Comparison of ENCODE assay signal across 1 cellular context in the genomic region with DNA sequence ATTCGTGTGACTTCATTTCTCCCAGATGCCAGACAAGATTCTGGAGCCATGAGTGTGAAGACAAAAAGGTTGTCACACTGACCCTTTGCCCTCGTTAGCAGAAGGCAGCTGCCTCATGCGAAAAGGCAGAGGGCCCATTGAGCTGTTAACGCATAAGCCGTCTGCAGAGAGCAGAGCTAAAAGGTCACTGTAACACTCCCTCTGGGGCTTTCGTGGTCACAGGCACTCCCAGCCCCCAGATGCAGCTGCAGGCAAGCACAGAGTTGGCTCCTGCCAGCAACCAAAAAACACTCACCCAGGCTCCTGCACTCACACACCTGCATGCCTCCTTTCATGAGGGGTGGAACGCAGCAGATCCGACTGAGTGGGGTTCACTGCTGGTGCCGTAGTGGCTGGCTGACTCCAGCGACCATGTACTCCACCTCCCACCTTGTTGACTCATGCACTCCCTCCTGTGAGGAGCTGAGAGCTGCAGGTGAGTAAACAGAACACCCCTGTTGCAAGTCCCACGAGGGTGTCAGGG.
TF ChIP-seq lines count a peak whose summit lies in the region.

No MANE protein-coding gene starts in this region.

TF ChIP-seq in HepG2, 621 proteins besides CTCF, POLR2A, EP300 and RAD21 (continued from another document and continues in another):
- TF ChIP-seq, protein P1, sequence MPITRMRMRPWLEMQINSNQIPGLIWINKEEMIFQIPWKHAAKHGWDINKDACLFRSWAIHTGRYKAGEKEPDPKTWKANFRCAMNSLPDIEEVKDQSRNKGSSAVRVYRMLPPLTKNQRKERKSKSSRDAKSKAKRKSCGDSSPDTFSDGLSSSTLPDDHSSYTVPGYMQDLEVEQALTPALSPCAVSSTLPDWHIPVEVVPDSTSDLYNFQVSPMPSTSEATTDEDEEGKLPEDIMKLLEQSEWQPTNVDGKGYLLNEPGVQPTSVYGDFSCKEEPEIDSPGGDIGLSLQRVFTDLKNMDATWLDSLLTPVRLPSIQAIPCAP (CRISPR knock-in tag; IDR thresholded peaks at IDR 0.05; ENCODE audit: low read depth): no peak
- TF ChIP-seq TARDBP (CRISPR knock-in tag; IDR thresholded peaks at IDR 0.05): no peak
- no peak for TF ChIP-seq MXD4 (CRISPR knock-in tag; IDR thresholded peaks at IDR 0.05)
- peak; percentile 12; the same call in 1 of the 2 replicates for TF ChIP-seq CBX5 (CRISPR knock-in tag; IDR thresholded peaks at IDR 0.05; ENCODE audit: borderline replicate concordance)
- no peak for TF ChIP-seq ZNF572 (CRISPR knock-in tag; IDR thresholded peaks at IDR 0.05)
- no peak for TF ChIP-seq GFI1 (CRISPR knock-in tag; IDR thresholded peaks at IDR 0.05; ENCODE audit: borderline replicate concordance)
- TF ChIP-seq NRL (CRISPR knock-in tag; IDR thresholded peaks at IDR 0.05; ENCODE audit: borderline replicate concordance): peak; percentile 67; the same call in 1 of the 2 replicates
- no peak for TF ChIP-seq MED8 (CRISPR knock-in tag; IDR thresholded peaks at IDR 0.05; ENCODE audit: insufficient replicate concordance)
- TF ChIP-seq ZNF782 (CRISPR knock-in tag; IDR thresholded peaks at IDR 0.05; ENCODE audit: borderline replicate concordance): no peak
- TF ChIP-seq, protein P2, sequence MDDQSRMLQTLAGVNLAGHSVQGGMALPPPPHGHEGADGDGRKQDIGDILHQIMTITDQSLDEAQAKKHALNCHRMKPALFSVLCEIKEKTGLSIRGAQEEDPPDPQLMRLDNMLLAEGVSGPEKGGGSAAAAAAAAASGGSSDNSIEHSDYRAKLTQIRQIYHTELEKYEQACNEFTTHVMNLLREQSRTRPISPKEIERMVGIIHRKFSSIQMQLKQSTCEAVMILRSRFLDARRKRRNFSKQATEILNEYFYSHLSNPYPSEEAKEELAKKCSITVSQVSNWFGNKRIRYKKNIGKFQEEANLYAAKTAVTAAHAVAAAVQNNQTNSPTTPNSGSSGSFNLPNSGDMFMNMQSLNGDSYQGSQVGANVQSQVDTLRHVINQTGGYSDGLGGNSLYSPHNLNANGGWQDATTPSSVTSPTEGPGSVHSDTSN (CRISPR knock-in tag; IDR thresholded peaks at IDR 0.05; ENCODE audit: borderline replicate concordance): no peak
- no peak for TF ChIP-seq ZNF557 (CRISPR knock-in tag; IDR thresholded peaks at IDR 0.05)
- no peak for TF ChIP-seq SPEN (CRISPR knock-in tag; IDR thresholded peaks at IDR 0.05; ENCODE audit: low read depth)
- TF ChIP-seq ZSCAN29 (CRISPR knock-in tag; conservative IDR thresholded peaks at IDR 0.05): 0 out of 2 replicates have a peak, but pooled peaks have one; percentile 30
- TF ChIP-seq NPAS2 (CRISPR knock-in tag; IDR thresholded peaks at IDR 0.05; ENCODE audit: borderline replicate concordance): no peak
- no peak for TF ChIP-seq ZNF556 (CRISPR knock-in tag; IDR thresholded peaks at IDR 0.05; ENCODE audit: borderline replicate concordance)
- TF ChIP-seq IKZF4 (CRISPR knock-in tag; IDR thresholded peaks at IDR 0.05; ENCODE audit: borderline replicate concordance, low read depth, not compliant biosample characterization): no peak
- TF ChIP-seq ZSCAN30 (CRISPR knock-in tag; IDR thresholded peaks at IDR 0.05): no peak
- TF ChIP-seq ZSCAN25 (CRISPR knock-in tag; IDR thresholded peaks at IDR 0.05): peak; percentile 90
- TF ChIP-seq TBX2 (CRISPR knock-in tag; IDR thresholded peaks at IDR 0.05; ENCODE audit: borderline replicate concordance): peak; percentile 57; the same call in 1 of the 2 replicates
- TF ChIP-seq FOXP1 (IDR thresholded peaks at IDR 0.05): no peak
- peak; percentile 60; the same call in 1 of the 2 replicates for TF ChIP-seq FOXP1 (CRISPR knock-in tag; IDR thresholded peaks at IDR 0.05)
- no peak for TF ChIP-seq ZNF567 (CRISPR knock-in tag; IDR thresholded peaks at IDR 0.05; ENCODE audit: borderline replicate concordance)
- 0 out of 2 replicates have a peak, but pooled peaks have one; percentile 19 for TF ChIP-seq HIVEP1 (CRISPR knock-in tag; IDR thresholded peaks at IDR 0.05)
- no peak for TF ChIP-seq MBD4 (IDR thresholded peaks at IDR 0.05; ENCODE audit: borderline replicate concordance, low read length)
- TF ChIP-seq JARID2 (CRISPR knock-in tag; IDR thresholded peaks at IDR 0.05; ENCODE audit: insufficient replicate concordance): no peak
- TF ChIP-seq, protein P3, sequence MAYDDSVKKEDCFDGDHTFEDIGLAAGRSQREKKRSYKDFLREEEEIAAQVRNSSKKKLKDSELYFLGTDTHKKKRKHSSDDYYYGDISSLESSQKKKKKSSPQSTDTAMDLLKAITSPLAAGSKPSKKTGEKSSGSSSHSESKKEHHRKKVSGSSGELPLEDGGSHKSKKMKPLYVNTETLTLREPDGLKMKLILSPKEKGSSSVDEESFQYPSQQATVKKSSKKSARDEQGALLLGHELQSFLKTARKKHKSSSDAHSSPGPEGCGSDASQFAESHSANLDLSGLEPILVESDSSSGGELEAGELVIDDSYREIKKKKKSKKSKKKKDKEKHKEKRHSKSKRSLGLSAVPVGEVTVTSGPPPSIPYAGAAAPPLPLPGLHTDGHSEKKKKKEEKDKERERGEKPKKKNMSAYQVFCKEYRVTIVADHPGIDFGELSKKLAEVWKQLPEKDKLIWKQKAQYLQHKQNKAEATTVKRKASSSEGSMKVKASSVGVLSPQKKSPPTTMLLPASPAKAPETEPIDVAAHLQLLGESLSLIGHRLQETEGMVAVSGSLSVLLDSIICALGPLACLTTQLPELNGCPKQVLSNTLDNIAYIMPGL (CRISPR knock-in tag; IDR thresholded peaks at IDR 0.05; ENCODE audit: borderline replicate concordance in 1 of 2, low read depth in 1 of 2): no peak
- no peak for TF ChIP-seq HDAC6 (IDR thresholded peaks at IDR 0.05; ENCODE audit: low read depth, low read length)
- no peak for TF ChIP-seq KLF12 (CRISPR knock-in tag; IDR thresholded peaks at IDR 0.05; ENCODE audit: borderline replicate concordance)
- no peak for TF ChIP-seq ZFYVE20 (CRISPR knock-in tag; IDR thresholded peaks at IDR 0.05; ENCODE audit: borderline replicate concordance, low read depth)
- TF ChIP-seq CBX1 (IDR thresholded peaks at IDR 0.05; ENCODE audit: low read depth): no peak
- TF ChIP-seq NBN (conservative IDR thresholded peaks at IDR 0.05): no peak
- TF ChIP-seq ZNF781 (CRISPR knock-in tag; IDR thresholded peaks at IDR 0.05; ENCODE audit: borderline replicate concordance, not compliant biosample characterization): no peak
- TF ChIP-seq SUZ12 (IDR thresholded peaks at IDR 0.05; ENCODE audit: low read depth, low read length): no peak
- no peak for TF ChIP-seq ZNF841 (CRISPR knock-in tag; IDR thresholded peaks at IDR 0.05; ENCODE audit: borderline replicate concordance)
- TF ChIP-seq, protein P4, sequence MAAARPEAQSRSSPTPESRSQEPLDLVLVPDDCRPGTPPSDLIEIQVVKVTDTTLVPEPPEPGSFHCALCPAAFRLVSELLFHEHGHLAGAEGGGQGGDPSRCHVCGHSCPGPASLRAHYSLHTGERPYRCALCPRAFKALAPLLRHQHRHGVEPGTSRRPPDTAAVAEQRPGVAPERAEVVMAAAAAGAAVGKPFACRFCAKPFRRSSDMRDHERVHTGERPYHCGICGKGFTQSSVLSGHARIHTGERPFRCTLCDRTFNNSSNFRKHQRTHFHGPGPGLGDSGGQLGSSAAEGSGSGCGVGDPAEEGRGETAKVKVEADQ (CRISPR knock-in tag; IDR thresholded peaks at IDR 0.05; ENCODE audit: borderline replicate concordance): no peak
- TF ChIP-seq KLF6 (CRISPR knock-in tag; IDR thresholded peaks at IDR 0.05): no peak
- TF ChIP-seq XBP1 (CRISPR knock-in tag; IDR thresholded peaks at IDR 0.05): no peak
- no peak for TF ChIP-seq ZMYM3 (CRISPR knock-in tag; IDR thresholded peaks at IDR 0.05)
- no peak for TF ChIP-seq HNRNPLL (IDR thresholded peaks at IDR 0.05; ENCODE audit: low read depth, low read length, poor library complexity, severe bottlenecking)
- no peak for TF ChIP-seq ZNF44 (CRISPR knock-in tag; IDR thresholded peaks at IDR 0.05)
- no peak for TF ChIP-seq WIZ (CRISPR knock-in tag; IDR thresholded peaks at IDR 0.05)
- TF ChIP-seq ZNF569 (CRISPR knock-in tag; IDR thresholded peaks at IDR 0.05; ENCODE audit: borderline replicate concordance): no peak
- no peak for TF ChIP-seq STAT5B (CRISPR knock-in tag; IDR thresholded peaks at IDR 0.05)
- no peak for TF ChIP-seq HNRNPUL1 (IDR thresholded peaks at IDR 0.05; ENCODE audit: low read depth, low read length)
- TF ChIP-seq, protein P5, sequence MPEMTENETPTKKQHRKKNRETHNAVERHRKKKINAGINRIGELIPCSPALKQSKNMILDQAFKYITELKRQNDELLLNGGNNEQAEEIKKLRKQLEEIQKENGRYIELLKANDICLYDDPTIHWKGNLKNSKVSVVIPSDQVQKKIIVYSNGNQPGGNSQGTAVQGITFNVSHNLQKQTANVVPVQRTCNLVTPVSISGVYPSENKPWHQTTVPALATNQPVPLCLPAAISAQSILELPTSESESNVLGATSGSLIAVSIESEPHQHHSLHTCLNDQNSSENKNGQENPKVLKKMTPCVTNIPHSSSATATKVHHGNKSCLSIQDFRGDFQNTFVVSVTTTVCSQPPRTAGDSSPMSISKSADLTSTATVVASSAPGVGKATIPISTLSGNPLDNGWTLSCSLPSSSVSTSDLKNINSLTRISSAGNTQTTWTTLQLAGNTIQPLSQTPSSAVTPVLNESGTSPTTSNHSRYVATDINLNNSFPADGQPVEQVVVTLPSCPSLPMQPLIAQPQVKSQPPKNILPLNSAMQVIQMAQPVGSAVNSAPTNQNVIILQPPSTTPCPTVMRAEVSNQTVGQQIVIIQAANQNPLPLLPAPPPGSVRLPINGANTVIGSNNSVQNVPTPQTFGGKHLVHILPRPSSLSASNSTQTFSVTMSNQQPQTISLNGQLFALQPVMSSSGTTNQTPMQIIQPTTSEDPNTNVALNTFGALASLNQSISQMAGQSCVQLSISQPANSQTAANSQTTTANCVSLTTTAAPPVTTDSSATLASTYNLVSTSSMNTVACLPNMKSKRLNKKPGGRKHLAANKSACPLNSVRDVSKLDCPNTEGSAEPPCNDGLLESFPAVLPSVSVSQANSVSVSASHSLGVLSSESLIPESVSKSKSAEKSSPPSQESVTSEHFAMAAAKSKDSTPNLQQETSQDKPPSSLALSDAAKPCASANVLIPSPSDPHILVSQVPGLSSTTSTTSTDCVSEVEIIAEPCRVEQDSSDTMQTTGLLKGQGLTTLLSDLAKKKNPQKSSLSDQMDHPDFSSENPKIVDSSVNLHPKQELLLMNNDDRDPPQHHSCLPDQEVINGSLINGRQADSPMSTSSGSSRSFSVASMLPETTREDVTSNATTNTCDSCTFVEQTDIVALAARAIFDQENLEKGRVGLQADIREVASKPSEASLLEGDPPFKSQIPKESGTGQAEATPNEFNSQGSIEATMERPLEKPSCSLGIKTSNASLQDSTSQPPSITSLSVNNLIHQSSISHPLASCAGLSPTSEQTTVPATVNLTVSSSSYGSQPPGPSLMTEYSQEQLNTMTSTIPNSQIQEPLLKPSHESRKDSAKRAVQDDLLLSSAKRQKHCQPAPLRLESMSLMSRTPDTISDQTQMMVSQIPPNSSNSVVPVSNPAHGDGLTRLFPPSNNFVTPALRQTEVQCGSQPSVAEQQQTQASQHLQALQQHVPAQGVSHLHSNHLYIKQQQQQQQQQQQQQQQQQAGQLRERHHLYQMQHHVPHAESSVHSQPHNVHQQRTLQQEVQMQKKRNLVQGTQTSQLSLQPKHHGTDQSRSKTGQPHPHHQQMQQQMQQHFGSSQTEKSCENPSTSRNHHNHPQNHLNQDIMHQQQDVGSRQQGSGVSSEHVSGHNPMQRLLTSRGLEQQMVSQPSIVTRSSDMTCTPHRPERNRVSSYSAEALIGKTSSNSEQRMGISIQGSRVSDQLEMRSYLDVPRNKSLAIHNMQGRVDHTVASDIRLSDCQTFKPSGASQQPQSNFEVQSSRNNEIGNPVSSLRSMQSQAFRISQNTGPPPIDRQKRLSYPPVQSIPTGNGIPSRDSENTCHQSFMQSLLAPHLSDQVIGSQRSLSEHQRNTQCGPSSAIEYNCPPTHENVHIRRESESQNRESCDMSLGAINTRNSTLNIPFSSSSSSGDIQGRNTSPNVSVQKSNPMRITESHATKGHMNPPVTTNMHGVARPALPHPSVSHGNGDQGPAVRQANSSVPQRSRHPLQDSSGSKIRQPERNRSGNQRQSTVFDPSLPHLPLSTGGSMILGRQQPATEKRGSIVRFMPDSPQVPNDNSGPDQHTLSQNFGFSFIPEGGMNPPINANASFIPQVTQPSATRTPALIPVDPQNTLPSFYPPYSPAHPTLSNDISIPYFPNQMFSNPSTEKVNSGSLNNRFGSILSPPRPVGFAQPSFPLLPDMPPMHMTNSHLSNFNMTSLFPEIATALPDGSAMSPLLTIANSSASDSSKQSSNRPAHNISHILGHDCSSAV (CRISPR knock-in tag; IDR thresholded peaks at IDR 0.05; ENCODE audit: borderline replicate concordance): no peak
- TF ChIP-seq, protein P6, sequence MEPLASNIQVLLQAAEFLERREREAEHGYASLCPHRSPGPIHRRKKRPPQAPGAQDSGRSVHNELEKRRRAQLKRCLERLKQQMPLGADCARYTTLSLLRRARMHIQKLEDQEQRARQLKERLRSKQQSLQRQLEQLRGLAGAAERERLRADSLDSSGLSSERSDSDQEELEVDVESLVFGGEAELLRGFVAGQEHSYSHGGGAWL (CRISPR knock-in tag; IDR thresholded peaks at IDR 0.05): no peak
- no peak for TF ChIP-seq NAIF1 (CRISPR knock-in tag; IDR thresholded peaks at IDR 0.05; ENCODE audit: borderline replicate concordance)
- TF ChIP-seq, protein P7, sequence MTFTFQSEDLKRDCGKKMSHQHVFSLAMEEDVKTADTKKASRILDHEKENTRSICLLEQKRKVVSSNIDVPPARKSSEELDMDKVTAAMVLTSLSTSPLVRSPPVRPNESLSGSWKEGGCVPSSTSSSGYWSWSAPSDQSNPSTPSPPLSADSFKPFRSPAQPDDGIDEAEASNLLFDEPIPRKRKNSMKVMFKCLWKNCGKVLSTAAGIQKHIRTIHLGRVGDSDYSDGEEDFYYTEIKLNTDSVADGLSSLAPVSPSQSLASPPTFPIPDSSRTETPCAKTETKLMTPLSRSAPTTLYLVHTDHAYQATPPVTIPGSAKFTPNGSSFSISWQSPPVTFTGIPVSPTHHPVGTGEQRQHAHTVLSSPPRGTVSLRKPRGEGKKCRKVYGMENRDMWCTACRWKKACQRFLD (CRISPR knock-in tag; IDR thresholded peaks at IDR 0.05; ENCODE audit: borderline replicate concordance): no peak
- TF ChIP-seq ZNF292 (CRISPR knock-in tag; IDR thresholded peaks at IDR 0.05; ENCODE audit: borderline replicate concordance, low read depth): peak; percentile 97; the same call in 1 of the 2 replicates
